Comparison of ENCODE assay signal across 8 cellular contexts in genomic region chr11:3037041-3037944, GRCh38. TPM values are rescaled to one million over a fixed set of nuclear protein-coding genes. Genes with fewer than 3 reads are reported as not detected.
DNase-seq lines count a peak whose midpoint lies in the region; ATAC-seq and TF ChIP-seq lines count a peak whose summit lies in the region.

No MANE protein-coding gene starts in this region.

- H3K4me3 ChIP-seq in SU-DHL-6 (ENCODE audit: insufficient read depth, low read length, poor library complexity, severe bottlenecking), result no peak overlapping the region

- no peak overlapping the region for H3K4me3 Mint-ChIP-seq in brain

- peaks cover 46% of the 10 kb centered on the region for H3K36me3 Mint-ChIP-seq in brain

- no peaks in the 10 kb centered on the region for H3K9me2 ChIP-seq in SU-DHL-6 (replicated peaks; ENCODE audit: insufficient read depth, low read length)

- ATAC-seq in sciatic nerve, result peak; percentile 89
- ATAC-seq in HG03460 (IDR thresholded peaks at IDR 0.05; ENCODE audit: unreplicated experiment), result no peak
- no peak for ATAC-seq in HG02938 (IDR thresholded peaks at IDR 0.05; ENCODE audit: unreplicated experiment)

- H3F3A ChIP-seq in SU-DHL-6 (ENCODE audit: insufficient read depth), result no peaks in the 10 kb centered on the region

- H3K27ac ChIP-seq in SU-DHL-6 (ENCODE audit: low read depth, low read length), result no peak overlapping the region

- peak; percentile 93 for TF ChIP-seq CTCF in SU-DHL-6 (IDR thresholded peaks at IDR 0.05; ENCODE audit: insufficient read depth, low read length, poor library complexity, severe bottlenecking)
- peak; percentile 86 to 98 for TF ChIP-seq CTCF in brain (conservative IDR thresholded peaks at IDR 0.05)

- H3K27me3 ChIP-seq in SU-DHL-6 (ENCODE audit: low read length), result no peaks in the 10 kb centered on the region

- intact Hi-C loops in sciatic nerve (cut with DNase I), result loop anchor here (2.0 to 5.0 kb wide), 2 partner anchors 55 to 180 kb away; no protein-coding TSS in a partner anchor

- peaks cover 9% of the 10 kb centered on the region for H3K36me3 ChIP-seq in SU-DHL-6 (ENCODE audit: low read length)

- H3K9me3 Mint-ChIP-seq in brain, result no peaks in the 10 kb centered on the region

- H3K9me3 ChIP-seq in SU-DHL-6 (ENCODE audit: insufficient read depth, low read length), result no peaks in the 10 kb centered on the region

- no peak overlapping the region for H3K4me2 ChIP-seq in SU-DHL-6 (ENCODE audit: low read depth, low read length, poor library complexity, severe bottlenecking)

- H2AFZ ChIP-seq in SU-DHL-6 (ENCODE audit: low read depth, low read length, severe bottlenecking), result no peak overlapping the region

- H3K27me3 Mint-ChIP-seq in brain, result no peaks in the 10 kb centered on the region

- no peaks in the 10 kb centered on the region for H3K79me2 ChIP-seq in SU-DHL-6 (ENCODE audit: insufficient read depth, low read length)

- H4K20me1 ChIP-seq in SU-DHL-6 (ENCODE audit: low read depth, low read length), result no peaks in the 10 kb centered on the region

- peak; percentile 80 for DNase-seq in ELF-1 (ENCODE audit: low read depth, low spot score)
- DNase-seq in M059J (ENCODE audit: low read depth), result peak; percentile 66
- DNase-seq in hippocampal formation (lab: John Stamatoyannopoulos, UW), result peak; percentile 61 to 75
- peak; percentile 92 for DNase-seq in sciatic nerve (ENCODE audit: low spot score)

- H3K27ac Mint-ChIP-seq in brain, result peak overlapping the region in 4 of 5 experiments; percentile 9 to 48 (median 27)

- no peak overlapping the region for H3K9ac ChIP-seq in SU-DHL-6 (ENCODE audit: low read length)

- peaks cover 4% of the 10 kb centered on the region for H3K4me1 Mint-ChIP-seq in brain

RNA-seq across cellular contexts. Expression of gene CARS1, which starts 19.9 kb away (rescaled TPM):
- total RNA-seq in M059J (2014; rRNA removed; shearing (Covaris generic)), result 36.9 and 58.8 TPM in 2 replicates
- 63.5 TPM for polyA plus RNA-seq in brain (ENCODE audit: insufficient read depth, low read depth, low replicate concordance)
- total RNA-seq in sciatic nerve, result 42.3 TPM

RNA-seq across cellular contexts. Expression of gene NAP1L4, which starts 45.2 kb away (rescaled TPM):
- 91.7 and 120 TPM in 2 replicates for total RNA-seq in M059J (2014; rRNA removed; shearing (Covaris generic))
- 88.6 TPM for polyA plus RNA-seq in brain (ENCODE audit: insufficient read depth, low read depth, low replicate concordance)
- total RNA-seq in sciatic nerve, result 173 TPM
